In genomic region chr15:74958320-74958907, GRCh38 we compare ENCODE assay signal across 8 cellular contexts. TPM values are rescaled to one million over a fixed set of nuclear protein-coding genes. Genes with fewer than 3 reads are reported as not detected.
DNase-seq lines count a peak whose midpoint lies in the region; ATAC-seq, FAIRE-seq and TF ChIP-seq lines count a peak whose summit lies in the region.

No MANE protein-coding gene starts in this region.

- peak overlapping the region; percentile 95 to 98 for H3K4me2 ChIP-seq in H1 (ENCODE audit: insufficient read depth in 1 of 2, low read depth in 2 of 2, low read length in 2 of 2)

- H3K23ac ChIP-seq in H1 (ENCODE audit: insufficient read length) = no peak overlapping the region

- H3K36me3 ChIP-seq in Caco-2 (ENCODE audit: control insufficient read depth, insufficient read depth, low read length) = no peaks in the 10 kb centered on the region
- no peaks in the 10 kb centered on the region for H3K36me3 ChIP-seq in H1 (ENCODE audit: control insufficient read depth in 2 of 4, insufficient read depth in 4 of 4, low read length in 3 of 4)
- H3K36me3 ChIP-seq in aorta (ENCODE audit: control insufficient read depth in 1 of 2, insufficient read depth in 2 of 2, low read length in 1 of 2) = no peaks in the 10 kb centered on the region

- H3K4me1 ChIP-seq in Caco-2 (peaks cover 14% of the 10 kb centered on the region), H1 (replicated peaks in 1 of 4; ENCODE audit: control insufficient read depth in 3 of 4, insufficient read depth in 4 of 4, low read length in 3 of 4) (peaks cover 0 to 22% (median 13%) of the 10 kb centered on the region in 4 experiments; a peak in 6 of 7 replicates), aorta (ENCODE audit: control insufficient read depth in 1 of 2, insufficient read depth in 2 of 2, low read length in 2 of 2) (no peaks in the 10 kb centered on the region)

- no TSS peak for BruUV-seq in Caco-2 (replicated peaks; lab: Mats Ljungman, UMichigan)

- H3K27me3 ChIP-seq in Caco-2 (replicated peaks; ENCODE audit: control insufficient read depth, insufficient read depth, low read length) = no peaks in the 10 kb centered on the region
- peaks cover 5 to 36% (median 33%) of the 10 kb centered on the region in 4 experiments for H3K27me3 ChIP-seq in H1 (replicated peaks in 1 of 4; ENCODE audit: control insufficient read depth in 3 of 4, extremely low read depth in 1 of 4, insufficient read depth in 3 of 4, low read length in 3 of 4)
- H3K27me3 ChIP-seq in aorta (ENCODE audit: control insufficient read depth in 1 of 2, insufficient read depth in 2 of 2, low read length in 1 of 2) = no peaks in the 10 kb centered on the region

- H3K27ac Mint-ChIP-seq in Caco-2 (ENCODE audit: unreplicated experiment) = no peak overlapping the region
- no peak overlapping the region for H3K27ac Mint-ChIP-seq in mesothelial cell of epicardium

- H2AFZ ChIP-seq in H1 (ENCODE audit: low read length) = no peak overlapping the region

- intact Hi-C loops in Caco-2 (cut with micrococcal nuclease; ENCODE audit: unreplicated experiment) = loop anchor here (5.0 kb wide), 1 partner anchor 244 kb away; the partner anchor contains the start of gene C15orf39
- intact Hi-C loops in aorta (cut with DNase I) = loop anchor here (2.0 to 10.0 kb wide), 3 partner anchors 36 to 324 kb away; partner anchors contain the start of genes C15orf39 (in 1 of the 2) and SCAMP5 (in 1 of the 2)

- 0 out of 2 replicates have a peak overlapping the region, but pooled peaks have one; percentile 45 for H4K8ac ChIP-seq in H1 (ENCODE audit: extremely low read depth, insufficient read depth, low read length)

- H3K27ac ChIP-seq in H1 (ENCODE audit: low read depth, low read length) = no peak overlapping the region
- no peak overlapping the region for H3K27ac ChIP-seq in aorta (ENCODE audit: low read depth in 1 of 2, low read length in 2 of 2)

- H3K4me3 Mint-ChIP-seq in Caco-2 (ENCODE audit: unreplicated experiment) (peak overlapping the region; percentile 87), mesothelial cell of epicardium (peak overlapping the region; percentile 53)

- no peaks in the 10 kb centered on the region for H3K79me1 ChIP-seq in H1 (ENCODE audit: low read depth, low read length)

- H3K79me2 ChIP-seq in H1 (ENCODE audit: control insufficient read depth in 1 of 2, insufficient read depth in 2 of 2, low read length in 2 of 2) = peaks cover 0 to 19% of the 10 kb centered on the region in 2 experiments; a peak in 2 of 4 replicates

- no peak for FAIRE-seq in H1 (lab: Jason Lieb, UNC)

- H3K4ac ChIP-seq in H1 (replicated peaks; ENCODE audit: insufficient read length, low read depth, low read length) = no peak overlapping the region

- H2BK5ac ChIP-seq in H1 (ENCODE audit: low read depth, low read length) = no peak overlapping the region

- H3K14ac ChIP-seq in H1 (ENCODE audit: insufficient read length) = no peak overlapping the region

- TF ChIP-seq RAD21 in H1 (IDR thresholded peaks at IDR 0.05 in 1 of 2, conservative IDR thresholded peaks at IDR 0.05 in 1 of 2; ENCODE audit: low read depth in 2 of 2, low read length in 2 of 2) = no peak

- no peak overlapping the region for H2BK120ac ChIP-seq in H1 (replicated peaks; ENCODE audit: low read depth, low read length)

- peak overlapping the region; percentile 68; the same call in 1 of the 2 replicates for H2BK12ac ChIP-seq in H1 (ENCODE audit: low read depth, low read length)

- peak; percentile 44 to 62 for DNase-seq in Caco-2
- DNase-seq in MV-4-11 (lab: John Stamatoyannopoulos, UW) = peak; percentile 8
- DNase-seq in H1 (ENCODE audit: low read depth in 1 of 2, low spot score in 2 of 2) = peak in 1 of 2 experiments; percentile 63
- DNase-seq in mesothelial cell of epicardium (ENCODE audit: low spot score in 2 of 2, unreplicated experiment in 2 of 2) = no peak
- peak; percentile 81 to 85 for DNase-seq in aorta
- no peak for DNase-seq in SK-N-DZ (ENCODE audit: low spot score)

- no peak overlapping the region for H3K9ac ChIP-seq in H1 (replicated peaks in 1 of 4; ENCODE audit: extremely low read depth in 1 of 4, low read depth in 3 of 4, low read length in 3 of 4)

- 1% methylated on average over 17 of the region's 28 CpGs; no CpG with 5 or more reads in 1 of the 2 experiments for WGBS in H1 (ENCODE audit: extremely low coverage in 1 of 2, insufficient coverage in 1 of 2, insufficient read length in 1 of 2, insufficient replicate concordance in 2 of 2, low coverage in 1 of 2, low lambda C conversion rate in 2 of 2, missing lambda C conversion rate in 1 of 2), 2 experiments
- WGBS in aorta, 2 donors = 1% methylated on average over 25 to 28 of the region's 28 CpGs

- TF ChIP-seq POLR2A in H1 (IDR thresholded peaks at IDR 0.05; ENCODE audit: control extremely low read depth in 1 of 2, low read depth in 2 of 2, low read length in 2 of 2) = no peak

- H3K18ac ChIP-seq in H1 (ENCODE audit: extremely low read depth, low read length) = 0 out of 2 replicates have a peak overlapping the region, but pooled peaks have one; percentile 48

- H3K4me3 ChIP-seq in Caco-2 (ENCODE audit: low read depth, low read length) (no peak overlapping the region), H1 (ENCODE audit: extremely low read depth in 1 of 4, insufficient read depth in 2 of 4, low read depth in 3 of 4, low read length in 4 of 4) (peak overlapping the region; percentile 60 to 77 (median 69)), aorta (ENCODE audit: low read length in 2 of 2) (peak overlapping the region; percentile 6 to 57)

- H3K56ac ChIP-seq in H1 (replicated peaks; ENCODE audit: insufficient read length, low read depth, low read length) = no peak overlapping the region

- H3K27me3 Mint-ChIP-seq in Caco-2 (ENCODE audit: insufficient read depth, unreplicated experiment) (no peaks in the 10 kb centered on the region), mesothelial cell of epicardium (ENCODE audit: low read depth) (peaks cover 87% of the 10 kb centered on the region)

- H3K9me3 Mint-ChIP-seq in Caco-2 (ENCODE audit: unreplicated experiment) (no peaks in the 10 kb centered on the region), mesothelial cell of epicardium (no peaks in the 10 kb centered on the region)

- H4K5ac ChIP-seq in H1 (ENCODE audit: insufficient read length, low read depth, low read length) = no peak overlapping the region

- H3K36me3 Mint-ChIP-seq in Caco-2 (ENCODE audit: insufficient read depth, unreplicated experiment) (peaks cover 18% of the 10 kb centered on the region), mesothelial cell of epicardium (no peaks in the 10 kb centered on the region)

- no peak overlapping the region for H2BK15ac ChIP-seq in H1 (ENCODE audit: low read length)

- no peak for TF ChIP-seq CTCF in Caco-2 (IDR thresholded peaks at IDR 0.05; ENCODE audit: insufficient read depth in 1 of 2, low read depth in 1 of 2, low read length in 1 of 2, severe bottlenecking in 1 of 2, unreplicated experiment in 1 of 2)
- peak in 2 of 3 experiments; percentile 13 to 30; a peak in 2 of 4 replicates for TF ChIP-seq CTCF in H1 (IDR thresholded peaks at IDR 0.05; ENCODE audit: control extremely low read depth in 1 of 3, insufficient read depth in 1 of 3, low read depth in 1 of 3, low read length in 3 of 3)
- TF ChIP-seq CTCF in mesothelial cell of epicardium (IDR thresholded peaks at IDR 0.05; ENCODE audit: unreplicated experiment) = no peak

- CTCF ChIA-PET in Caco-2 (lab: Charles Lee) (interaction anchor here (0.6 to 1.0 kb wide), 3 partner anchors 89 to 178 kb away, joined by 3 to 4 read pairs (median 3); partner anchors contain the start of gene CSK), H1 (lab: Charles Lee; ENCODE audit: partially characterized antibody) (interaction anchor here (0.9 to 4.6 kb wide), 3 partner anchors 8 to 23 kb away, joined by 3 to 20 read pairs (median 4); no protein-coding TSS in a partner anchor)

- no peak overlapping the region for H4K91ac ChIP-seq in H1 (replicated peaks; ENCODE audit: insufficient read length, low read length)

- POLR2A ChIA-PET in Caco-2 (lab: Charles Lee) = interaction anchor here (0.6 kb wide), 1 partner anchor 244 kb away, joined by 3 read pairs; no protein-coding TSS in a partner anchor
- POLR2A ChIA-PET in H1 (lab: Charles Lee; ENCODE audit: partially characterized antibody) = interaction anchor here (1.0 to 5.7 kb wide), 5 partner anchors 13 to 65 kb away, joined by 3 to 29 read pairs (median 7); partner anchors contain the start of genes COX5A, FAM219B and PPCDC

- no peak for TF ChIP-seq EP300 in H1 (IDR thresholded peaks at IDR 0.05; ENCODE audit: borderline replicate concordance in 1 of 2, low read depth in 2 of 2, low read length in 2 of 2)

- H3K23me2 ChIP-seq in H1 (ENCODE audit: low read depth, low read length) = peaks cover 38% of the 10 kb centered on the region

- no peaks in the 10 kb centered on the region for H3K9me3 ChIP-seq in Caco-2
- H3K9me3 ChIP-seq in H1 (ENCODE audit: insufficient read depth in 2 of 2, low read depth in 1 of 2, low read length in 1 of 2) = no peaks in the 10 kb centered on the region
- H3K9me3 ChIP-seq in aorta (ENCODE audit: control insufficient read depth, low read length) = no peaks in the 10 kb centered on the region

- H2BK20ac ChIP-seq in H1 (ENCODE audit: low read length) = no peak overlapping the region

- peaks cover 0 to 2% of the 10 kb centered on the region in 2 experiments for H4K20me1 ChIP-seq in H1 (replicated peaks in 1 of 2; ENCODE audit: control insufficient read depth in 1 of 2, insufficient read depth in 2 of 2, low read length in 2 of 2)

- ATAC-seq in aorta (ENCODE audit: low FRiP score) = peak; percentile 62
- ATAC-seq in HG03095 (IDR thresholded peaks at IDR 0.05; ENCODE audit: unreplicated experiment) = no peak
- no peak for ATAC-seq in GM19395 (IDR thresholded peaks at IDR 0.05; ENCODE audit: unreplicated experiment)

- H3K4me1 Mint-ChIP-seq in Caco-2 (ENCODE audit: low read depth, unreplicated experiment) (no peaks in the 10 kb centered on the region), mesothelial cell of epicardium (peaks cover 26% of the 10 kb centered on the region)

- H2AK5ac ChIP-seq in H1 (ENCODE audit: low read depth, low read length) = peak overlapping the region; percentile 65; the same call in 1 of the 2 replicates

RNA-seq across cellular contexts. Expression of gene RPP25, which starts 1.8 kb away (rescaled TPM):
- total RNA-seq in Caco-2 (2022) = 30.1 and 35.3 TPM in 2 replicates
- total RNA-seq in H1 (2021; fragmentation: NEBNext Ultra II Directional; extraction: Animal tissue kit (Norgen Biotek cat#: 25700)) = 19.4 and 19.8 TPM in 2 replicates
- 17.4 and 20.0 TPM in 2 replicates for polyA plus RNA-seq in H1 (2011; rRNA removed)
- polyA plus RNA-seq in H1 (2011; cell fraction: cytosol; rRNA removed) = 13.5 TPM
- 11.8 TPM for polyA plus RNA-seq in H1 (2011; cell fraction: nucleus; rRNA removed)
- polyA plus RNA-seq in H1 (2012, experiment 1 of 2) = 12.7 to 16.2 TPM (median 14.6 TPM) in 4 replicates
- polyA plus RNA-seq in H1 (2012, experiment 2 of 2) = 16.3 TPM
- 18.6 TPM for polyA plus RNA-seq in H1 (2013, experiment 1 of 2)
- polyA plus RNA-seq in H1 (2013, experiment 2 of 2) = 18.2 TPM
- 5.3 and 5.4 TPM in 2 replicates for polyA minus RNA-seq in H1 (2011; rRNA and poly(A)+ RNA removed)
- polyA minus RNA-seq in H1 (2011; cell fraction: cytosol; rRNA and poly(A)+ RNA removed) = 7.6 TPM
- 9.9 TPM for polyA minus RNA-seq in H1 (2011; cell fraction: nucleus; rRNA and poly(A)+ RNA removed)
- total RNA-seq in mesothelial cell of epicardium = 3.3 to 3.8 TPM (median 3.3 TPM) in 3 replicates
- total RNA-seq in aorta = 1 to 10 TPM; 3.6 to 5.8 TPM
- 1 to 10 TPM; 2.7 to 6.5 TPM for polyA plus RNA-seq in aorta
- 13.3 and 13.8 TPM in 2 replicates for polyA plus RNA-seq in SK-N-DZ (2014; cell fraction: cytosol; rRNA removed)
- 6.0 and 7.1 TPM in 2 replicates for polyA plus RNA-seq in SK-N-DZ (2014; cell fraction: nucleus; rRNA removed)

RNA-seq across cellular contexts. Expression of gene COX5A, which starts 20.5 kb away (rescaled TPM):
- total RNA-seq in Caco-2 (2022) = 306 and 318 TPM in 2 replicates
- total RNA-seq in H1 (2021; fragmentation: NEBNext Ultra II Directional; extraction: Animal tissue kit (Norgen Biotek cat#: 25700)) = 367 and 373 TPM in 2 replicates
- 228 and 270 TPM in 2 replicates for polyA plus RNA-seq in H1 (2011; rRNA removed)
- polyA plus RNA-seq in H1 (2011; cell fraction: cytosol; rRNA removed) = 199 TPM
- 180 TPM for polyA plus RNA-seq in H1 (2011; cell fraction: nucleus; rRNA removed)
- 450 to 541 TPM (median 483 TPM) in 4 replicates for polyA plus RNA-seq in H1 (2012, experiment 1 of 2)
- 390 TPM for polyA plus RNA-seq in H1 (2012, experiment 2 of 2)
- polyA plus RNA-seq in H1 (2013, experiment 1 of 2) = 715 TPM
- 668 TPM for polyA plus RNA-seq in H1 (2013, experiment 2 of 2)
- 51.3 and 57.4 TPM in 2 replicates for polyA minus RNA-seq in H1 (2011; rRNA and poly(A)+ RNA removed)
- 129 TPM for polyA minus RNA-seq in H1 (2011; cell fraction: cytosol; rRNA and poly(A)+ RNA removed)
- 64.8 TPM for polyA minus RNA-seq in H1 (2011; cell fraction: nucleus; rRNA and poly(A)+ RNA removed)
- 126 to 133 TPM (median 128 TPM) in 3 replicates for total RNA-seq in mesothelial cell of epicardium
- total RNA-seq in aorta = 10 to 100 TPM; 72.6 to 79.6 TPM
- 100 to 1,000 TPM; 128 to 222 TPM for polyA plus RNA-seq in aorta
- 284 and 377 TPM in 2 replicates for polyA plus RNA-seq in SK-N-DZ (2014; cell fraction: cytosol; rRNA removed)
- polyA plus RNA-seq in SK-N-DZ (2014; cell fraction: nucleus; rRNA removed) = 228 and 275 TPM in 2 replicates

RNA-seq across cellular contexts. Expression of gene SCAMP5, which starts 36.9 kb away (rescaled TPM):
- 9.2 and 11.8 TPM in 2 replicates for total RNA-seq in Caco-2 (2022)
- total RNA-seq in H1 (2021; fragmentation: NEBNext Ultra II Directional; extraction: Animal tissue kit (Norgen Biotek cat#: 25700)) = 51.8 and 55.4 TPM in 2 replicates
- polyA plus RNA-seq in H1 (2011; rRNA removed) = 94.7 and 96.4 TPM in 2 replicates
- polyA plus RNA-seq in H1 (2011; cell fraction: cytosol; rRNA removed) = 67.2 TPM
- polyA plus RNA-seq in H1 (2011; cell fraction: nucleus; rRNA removed) = 80.9 TPM
- 45.3 to 68.0 TPM (median 54.9 TPM) in 4 replicates for polyA plus RNA-seq in H1 (2012, experiment 1 of 2)
- 63.6 TPM for polyA plus RNA-seq in H1 (2012, experiment 2 of 2)
- 44.6 TPM for polyA plus RNA-seq in H1 (2013, experiment 1 of 2)
- polyA plus RNA-seq in H1 (2013, experiment 2 of 2) = 46.5 TPM
- polyA minus RNA-seq in H1 (2011; rRNA and poly(A)+ RNA removed) = 90.2 and 116 TPM in 2 replicates
- 36.7 TPM for polyA minus RNA-seq in H1 (2011; cell fraction: cytosol; rRNA and poly(A)+ RNA removed)
- polyA minus RNA-seq in H1 (2011; cell fraction: nucleus; rRNA and poly(A)+ RNA removed) = 38.4 TPM
- total RNA-seq in mesothelial cell of epicardium = 23.5 to 30.5 TPM (median 28.4 TPM) in 3 replicates
- 1 to 10 TPM; 3.7 to 5.8 TPM for total RNA-seq in aorta
- polyA plus RNA-seq in aorta = 1 to 10 TPM in 1 of 2 donors, under 1 TPM in 1; 0.64 to 9.4 TPM
- polyA plus RNA-seq in SK-N-DZ (2014; cell fraction: cytosol; rRNA removed) = 49.6 and 50.5 TPM in 2 replicates
- 80.5 and 89.5 TPM in 2 replicates for polyA plus RNA-seq in SK-N-DZ (2014; cell fraction: nucleus; rRNA removed)

RNA-seq across cellular contexts. Expression of gene FAM219B, which starts 51.8 kb away (rescaled TPM):
- total RNA-seq in Caco-2 (2022) (73.7 and 75.4 TPM in 2 replicates), mesothelial cell of epicardium (73.5 to 91.3 TPM (median 74.1 TPM) in 3 replicates), aorta (10 to 100 TPM; 64.7 to 88.4 TPM)
- 56.1 and 57.1 TPM in 2 replicates for total RNA-seq in H1 (2021; fragmentation: NEBNext Ultra II Directional; extraction: Animal tissue kit (Norgen Biotek cat#: 25700))
- polyA plus RNA-seq in H1 (2011; rRNA removed) (66.6 and 91.3 TPM in 2 replicates), aorta (10 to 100 TPM; 29.6 to 61.2 TPM)
- polyA plus RNA-seq in H1 (2011; cell fraction: cytosol; rRNA removed) = 111 TPM
- 237 TPM for polyA plus RNA-seq in H1 (2011; cell fraction: nucleus; rRNA removed)
- 43.7 to 58.2 TPM (median 47.1 TPM) in 4 replicates for polyA plus RNA-seq in H1 (2012, experiment 1 of 2)
- polyA plus RNA-seq in H1 (2012, experiment 2 of 2) = 24.3 TPM
- 42.0 TPM for polyA plus RNA-seq in H1 (2013, experiment 1 of 2)
- 27.8 TPM for polyA plus RNA-seq in H1 (2013, experiment 2 of 2)
- 61.6 and 65.5 TPM in 2 replicates for polyA minus RNA-seq in H1 (2011; rRNA and poly(A)+ RNA removed)
- 27.2 TPM for polyA minus RNA-seq in H1 (2011; cell fraction: cytosol; rRNA and poly(A)+ RNA removed)
- 58.1 TPM for polyA minus RNA-seq in H1 (2011; cell fraction: nucleus; rRNA and poly(A)+ RNA removed)
- polyA plus RNA-seq in SK-N-DZ (2014; cell fraction: cytosol; rRNA removed) = 103 TPM in 2 replicates
- 264 and 306 TPM in 2 replicates for polyA plus RNA-seq in SK-N-DZ (2014; cell fraction: nucleus; rRNA removed)

Comparison
In these comparisons a context has a peak if more than half of its experiments do, and no peak if none do; other contexts are left out.
1. DNase-seq: peak in Caco-2 (2 of 2), MV-4-11 (single experiment) and aorta (2 of 2); none in mesothelial cell of epicardium (0 of 2) and SK-N-DZ (single experiment).
2. CTCF ChIP-seq: peak in H1 (2 of 3); none in Caco-2 (0 of 2) and mesothelial cell of epicardium (single experiment).